ENCODE assay signal across 8 cellular contexts in the genomic region with DNA sequence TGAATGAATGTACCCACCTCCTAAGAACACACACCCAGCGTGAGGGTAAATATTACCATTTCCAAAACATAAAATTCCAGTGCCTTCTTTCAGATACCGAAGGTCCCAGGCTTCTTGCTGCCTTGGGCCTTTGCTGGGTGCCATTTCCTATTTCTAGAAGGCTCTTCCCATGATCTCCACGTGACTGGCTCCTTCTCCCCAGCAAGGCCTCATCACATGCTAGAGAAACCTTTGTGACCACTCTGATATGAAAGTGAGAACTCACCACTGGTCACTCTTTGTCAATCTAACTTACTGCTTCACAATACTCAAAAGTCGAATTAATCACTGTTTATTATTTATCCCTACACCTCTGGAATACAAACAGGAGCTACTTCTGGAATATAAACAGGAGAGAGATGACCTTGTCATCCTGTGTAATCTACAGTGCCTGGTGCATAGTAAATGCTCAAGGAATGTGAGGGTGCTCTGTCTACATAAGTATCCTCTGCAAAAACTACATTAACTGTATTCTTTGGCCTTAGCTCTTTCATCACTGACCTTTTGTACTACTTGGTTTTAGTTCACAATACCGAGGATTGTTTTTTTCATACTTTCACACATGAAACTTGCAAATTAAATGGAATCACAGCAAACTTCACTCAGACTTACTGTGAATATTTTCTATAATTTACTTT. TPM values are rescaled to one million over a fixed set of nuclear protein-coding genes. Genes with fewer than 3 reads are reported as not detected.
DNase-seq lines count a peak whose midpoint lies in the region; ATAC-seq, FAIRE-seq and TF ChIP-seq lines count a peak whose summit lies in the region.

No MANE protein-coding gene starts in this region.

- POLR2A ChIA-PET in GM10248 (lab: Yijun Ruan, JAX), result no interaction called here

- FAIRE-seq in bronchial epithelial cell (lab: Jason Lieb, UNC), result no peak

- H3K36me3 ChIP-seq in bronchial epithelial cell (ENCODE audit: control insufficient read depth, insufficient read depth, low read length), result peaks cover 2% of the 10 kb centered on the region

- H3K4me3 ChIP-seq in bronchial epithelial cell (ENCODE audit: low read depth, low read length), result no peak overlapping the region

- peak; percentile 71 for DNase-seq in CD1c-positive myeloid dendritic cell (ENCODE audit: extremely low spot score)
- DNase-seq in bronchial epithelial cell (ENCODE audit: low read depth), result peak; percentile 8
- DNase-seq in myocyte (ENCODE audit: low read depth), result peak; percentile 28
- DNase-seq in AG20443 (ENCODE audit: low spot score), result no peak
- no peak for DNase-seq in NCI-H146 (lab: John Stamatoyannopoulos, UW)
- DNase-seq in GM10248 (ENCODE audit: extremely low spot score), result no peak

- CTCF ChIA-PET in GM10248 (lab: Yijun Ruan, JAX), result interaction anchor here (1.2 kb wide), 1 partner anchor 232 kb away, joined by 4 read pairs; no protein-coding TSS in a partner anchor

- ATAC-seq in HG03108 (IDR thresholded peaks at IDR 0.05; ENCODE audit: unreplicated experiment) (peak; percentile 22), GM21381 (IDR thresholded peaks at IDR 0.05; ENCODE audit: unreplicated experiment) (no peak)

- H3K27me3 ChIP-seq in bronchial epithelial cell (ENCODE audit: control insufficient read depth, insufficient read depth, low read length), result no peaks in the 10 kb centered on the region

- TF ChIP-seq CTCF in bronchial epithelial cell (IDR thresholded peaks at IDR 0.05; ENCODE audit: insufficient read depth, low read length, severe bottlenecking), result no peak
- TF ChIP-seq CTCF in GM10248 (IDR thresholded peaks at IDR 0.05; ENCODE audit: control extremely low read depth, extremely low read depth, low read depth, missing control alignments), result no peak

RNA-seq across cellular contexts. Expression of a gene that starts 1.6 kb away (rescaled TPM):
- total RNA-seq in bronchial epithelial cell (19.8 and 29.7 TPM in 2 replicates), myocyte (27.3 and 28.3 TPM in 2 replicates)
- polyA plus RNA-seq in myocyte (2012), result 28.3 TPM

RNA-seq across cellular contexts. Expression of a gene that starts 26.8 kb away (rescaled TPM):
- total RNA-seq in bronchial epithelial cell, result not detected in 2 replicates
- not detected in 2 replicates for total RNA-seq in myocyte
- polyA plus RNA-seq in myocyte (2012), result not detected

RNA-seq across cellular contexts. Expression of a gene that starts 41.2 kb away (rescaled TPM):
- total RNA-seq in bronchial epithelial cell (not detected in 2 replicates), myocyte (not detected in 2 replicates)
- polyA plus RNA-seq in myocyte (2012), result not detected

RNA-seq across cellular contexts. Expression of a gene that starts 58.8 kb away (rescaled TPM):
- total RNA-seq in bronchial epithelial cell (not detected in 2 replicates), myocyte (not detected in 2 replicates)
- polyA plus RNA-seq in myocyte (2012), result not detected

Comparison
In these comparisons a context has a peak if more than half of its experiments do, and no peak if none do; other contexts are left out.
1. DNase-seq: peak in CD1c-positive myeloid dendritic cell (single experiment), bronchial epithelial cell (single experiment) and myocyte (single experiment); none in AG20443 (single experiment), NCI-H146 (single experiment) and GM10248 (single experiment).